Comparison of ENCODE assay signal across 25 cellular contexts in genomic region chr16:6066601-6067000, GRCh38.
"Had no signal": no experiment of that assay in that cellular context is flagged by ENCODE, and none has a peak within 500 bp of the region (broad histone marks: within the 10 kb centered on the region; RNA-seq: fewer than 3 reads in every experiment).

No MANE protein-coding gene starts in this region.

- H3K27ac Mint-ChIP-seq: activated B cell treated with CpG ODN at 0.5 μM for 24 hours; activated CD4-positive, alpha-beta T cell treated with anti-CD3 and anti-CD28 coated beads for 36 hours; activated naive CD4-positive, alpha-beta T cell treated with anti-CD3 and anti-CD28 coated beads for 36 hours; activated naive CD8-positive, alpha-beta T cell treated with anti-CD3 and anti-CD28 coated beads, Interleukin-2, amount 10 ng/mL, durations not matched to agents 7 days and 5 days; dendritic cell treated with granulocyte-macrophage colony-stimulating factor and Interleukin-4, amounts not matched to agents 40 ng/mL and 50 ng/mL, for 4 days; immature natural killer cell; naive thymus-derived CD4-positive, alpha-beta T cell; T-helper 1 cell treated with Interleukin-12 subunit alpha and Interleukin-12 subunit beta and Interleukin-4 antibody, amounts not matched to agents 30 μg/mL and 1 μg/mL, for 36 hours had no signal

- H3K36me3 Mint-ChIP-seq: activated naive CD8-positive, alpha-beta T cell treated with anti-CD3 and anti-CD28 coated beads, Interleukin-2, amount 10 ng/mL, durations not matched to agents 7 days and 5 days; immature natural killer cell; naive thymus-derived CD4-positive, alpha-beta T cell had no signal

- H3K4me3 Mint-ChIP-seq: activated B cell treated with CpG ODN at 0.5 μM for 24 hours; activated CD4-positive, alpha-beta T cell treated with anti-CD3 and anti-CD28 coated beads for 36 hours; activated naive CD4-positive, alpha-beta T cell treated with anti-CD3 and anti-CD28 coated beads for 36 hours; activated naive CD8-positive, alpha-beta T cell treated with anti-CD3 and anti-CD28 coated beads, Interleukin-2, amount 10 ng/mL, durations not matched to agents 7 days and 5 days; central memory CD8-positive, alpha-beta T cell; dendritic cell treated with granulocyte-macrophage colony-stimulating factor and Interleukin-4, amounts not matched to agents 40 ng/mL and 50 ng/mL, for 4 days; immature natural killer cell; naive thymus-derived CD4-positive, alpha-beta T cell; T-helper 1 cell treated with Interleukin-12 subunit alpha and Interleukin-12 subunit beta and Interleukin-4 antibody, amounts not matched to agents 30 μg/mL and 1 μg/mL, for 36 hours had no signal

- H3K27me3 Mint-ChIP-seq: activated B cell treated with CpG ODN at 0.5 μM for 24 hours; activated CD4-positive, alpha-beta T cell treated with anti-CD3 and anti-CD28 coated beads for 36 hours; activated naive CD8-positive, alpha-beta T cell treated with anti-CD3 and anti-CD28 coated beads, Interleukin-2, amount 10 ng/mL, durations not matched to agents 7 days and 5 days; central memory CD8-positive, alpha-beta T cell; dendritic cell treated with granulocyte-macrophage colony-stimulating factor and Interleukin-4, amounts not matched to agents 40 ng/mL and 50 ng/mL, for 4 days had no signal

- H3K36me3 ChIP-seq: breast epithelium, left lung, prostate gland, right atrium auricular region, spleen, upper lobe of left lung had no signal

- H3K27me3 ChIP-seq: breast epithelium, left lung, right atrium auricular region, spleen, upper lobe of left lung had no signal

- H3K4me3 ChIP-seq: breast epithelium, left lung, lung, prostate gland, right atrium auricular region, spleen, upper lobe of left lung had no signal

- H3K27ac ChIP-seq: breast epithelium, left lung, prostate gland, right atrium auricular region, spleen, upper lobe of left lung had no signal

- H3K4me1 ChIP-seq: breast epithelium, left lung, prostate gland, right atrium auricular region, spleen, upper lobe of left lung had no signal

- H3K9me3 Mint-ChIP-seq: dendritic cell treated with granulocyte-macrophage colony-stimulating factor and Interleukin-4, amounts not matched to agents 40 ng/mL and 50 ng/mL, for 4 days had no signal

- DNase-seq: activated B cell treated with CpG ODN at 0.5 μM for 24 hours; activated CD4-positive, alpha-beta T cell treated with anti-CD3 and anti-CD28 coated beads for 36 hours; activated CD4-positive, alpha-beta T cell treated with anti-CD3 and anti-CD28 coated beads, Interleukin-2, amount 50 U/mL, for 48 hours; activated effector memory CD4-positive, alpha-beta T cell treated with Interleukin-2 at 50 U/mL for 16 hours; activated naive CD4-positive, alpha-beta T cell treated with anti-CD3 and anti-CD28 coated beads for 36 hours; activated naive CD8-positive, alpha-beta T cell treated with anti-CD3 and anti-CD28 coated beads, Interleukin-2, amount 10 ng/mL, durations not matched to agents 7 days and 5 days; activated T-cell treated with anti-CD3 and anti-CD28 coated beads, Interleukin-2, amount 50 U/mL, for 48 hours; amniotic stem cell; effector CD4-positive, alpha-beta T cell; foreskin fibroblast; immature natural killer cell; left lung; naive thymus-derived CD4-positive, alpha-beta T cell; spleen; stimulated activated CD4-positive, alpha-beta T cell treated with anti-CD3 and anti-CD28 coated beads, Interleukin-4, amount 100 ng/mL, for 1 hour; stimulated activated naive CD4-positive, alpha-beta T cell treated with Interleukin-2 at 50 U/mL for 16 hours; T1000; upper lobe of left lung had no signal

- H3K9me3 ChIP-seq: breast epithelium, left lung, prostate gland, right atrium auricular region, upper lobe of left lung had no signal

- ATAC-seq: activated CD4-positive, alpha-beta T cell treated with anti-CD3 and anti-CD28 coated beads for 36 hours; left lung; naive thymus-derived CD4-positive, alpha-beta T cell had no signal

- H3K4me1 Mint-ChIP-seq: activated B cell treated with CpG ODN at 0.5 μM for 24 hours; activated CD4-positive, alpha-beta T cell treated with anti-CD3 and anti-CD28 coated beads for 36 hours; activated naive CD8-positive, alpha-beta T cell treated with anti-CD3 and anti-CD28 coated beads, Interleukin-2, amount 10 ng/mL, durations not matched to agents 7 days and 5 days; central memory CD8-positive, alpha-beta T cell; immature natural killer cell; naive thymus-derived CD4-positive, alpha-beta T cell had no signal
